Comparison of ENCODE assay signal across 1 cellular context in genomic region chr12:55996201-55996714, GRCh38.
A peak's percentile ranks its signal among the peaks of the same experiment; 100 is the strongest.
TF ChIP-seq lines count a peak whose summit lies in the region.

No MANE protein-coding gene starts in this region.

TF ChIP-seq in K562, 482 proteins besides CTCF, POLR2A, EP300 and RAD21 (continues in another document):
- TF ChIP-seq NKRF (IDR thresholded peaks at IDR 0.05; ENCODE audit: borderline replicate concordance) (no peak; the same call in 1 of the 2 replicates), NR0B1 (IDR thresholded peaks at IDR 0.05; ENCODE audit: partially characterized antibody) (no peak), IFI16 (CRISPR knock-in tag; IDR thresholded peaks at IDR 0.05) (no peak), AFF1 (IDR thresholded peaks at IDR 0.05; ENCODE audit: low read depth in 1 of 2, partially characterized antibody in 2 of 2) (peak in 1 of 2 experiments; percentile 36), E2F3 (CRISPR knock-in tag; IDR thresholded peaks at IDR 0.05) (no peak), ZNF551 (CRISPR knock-in tag; IDR thresholded peaks at IDR 0.05) (no peak), NRF1 (conservative IDR thresholded peaks at IDR 0.05 in 1 of 2, IDR thresholded peaks at IDR 0.05 in 1 of 2) (no peak), ZNF253 (CRISPR knock-in tag; conservative IDR thresholded peaks at IDR 0.05) (no peak), CBFA2T3 (IDR thresholded peaks at IDR 0.05) (no peak), CC2D1A (IDR thresholded peaks at IDR 0.05) (peak; percentile 72), BDP1 (IDR thresholded peaks at IDR 0.05; ENCODE audit: insufficient read depth, insufficient read length) (no peak), FOXK1 (CRISPR knock-in tag; IDR thresholded peaks at IDR 0.05; ENCODE audit: borderline replicate concordance) (no peak), TRIM24 (IDR thresholded peaks at IDR 0.05) (0 out of 4 replicates have a peak, but pooled peaks have one; percentile 15 to 17), ZC3H11A (IDR thresholded peaks at IDR 0.05; ENCODE audit: low read depth, low read length) (no peak), MLLT1 (IDR thresholded peaks at IDR 0.05) (peak in 1 of 2 experiments; percentile 45; a peak in 2 of 4 replicates), U2AF1 (optimal IDR thresholded peaks at IDR 0.05; ENCODE audit: low read depth, low read length) (no peak), SUPT5H (IDR thresholded peaks at IDR 0.05) (no peak), MAFG (tag; conservative IDR thresholded peaks at IDR 0.05) (no peak), ZNF316 (IDR thresholded peaks at IDR 0.05) (no peak), ATF3 (IDR thresholded peaks at IDR 0.05) (no peak), ATF3 (CRISPR knock-in tag; conservative IDR thresholded peaks at IDR 0.05) (no peak; the same call in 1 of the 2 replicates), XRCC4 (IDR thresholded peaks at IDR 0.05; ENCODE audit: extremely low read depth, insufficient read depth, insufficient read length) (no peak), CBX5 (IDR thresholded peaks at IDR 0.05; ENCODE audit: borderline replicate concordance, low read depth) (no peak), DIDO1 (tag; IDR thresholded peaks at IDR 0.05; ENCODE audit: low read depth) (no peak), ZBED1 (IDR thresholded peaks at IDR 0.05) (no peak), ZNF507 (tag; conservative IDR thresholded peaks at IDR 0.05) (no peak), RUNX1 (IDR thresholded peaks at IDR 0.05; ENCODE audit: low read depth) (no peak), ZFX (CRISPR knock-in tag; IDR thresholded peaks at IDR 0.05) (no peak), CEBPB (tag; IDR thresholded peaks at IDR 0.05) (no peak), ZNF354B (CRISPR knock-in tag; IDR thresholded peaks at IDR 0.05) (no peak), ID3 (CRISPR knock-in tag; IDR thresholded peaks at IDR 0.05) (no peak), ID3 (tag; IDR thresholded peaks at IDR 0.05) (0 out of 2 replicates have a peak, but pooled peaks have one; percentile 43), CHAMP1 (IDR thresholded peaks at IDR 0.05) (no peak), SMARCB1 (IDR thresholded peaks at IDR 0.05; ENCODE audit: insufficient read length, low read depth) (no peak), ZNF217 (CRISPR knock-in tag; IDR thresholded peaks at IDR 0.05) (no peak), THRB (CRISPR knock-in tag; conservative IDR thresholded peaks at IDR 0.05) (no peak), TBP (optimal IDR thresholded peaks at IDR 0.05; ENCODE audit: low read depth, low read length) (no peak), SMARCC2 (IDR thresholded peaks at IDR 0.05; ENCODE audit: low read depth) (peak; percentile 67; the same call in 1 of the 2 replicates), TRIM28 (IDR thresholded peaks at IDR 0.05) (no peak), BCOR (IDR thresholded peaks at IDR 0.05) (peak; percentile 98), HDAC3 (IDR thresholded peaks at IDR 0.05; ENCODE audit: borderline replicate concordance, partially characterized antibody) (no peak), ZNF655 (CRISPR knock-in tag; IDR thresholded peaks at IDR 0.05) (no peak)
